Comparison of ENCODE assay signal across 17 cellular contexts in genomic region chr15:71314956-71315537, GRCh38.
DNase-seq lines count a peak whose midpoint lies in the region; ATAC-seq, FAIRE-seq and TF ChIP-seq lines count a peak whose summit lies in the region.
"Had no signal": no experiment of that assay in that cellular context is flagged by ENCODE, and none has a peak within 500 bp of the region (broad histone marks: within the 10 kb centered on the region; RNA-seq: fewer than 3 reads in every experiment).

No MANE protein-coding gene starts in this region.

- FAIRE-seq in HepG2 (lab: Jason Lieb, UNC): no peak
- FAIRE-seq: G401.6, GM12891, K562 had no signal

- ATAC-seq in HepG2: no peak
- no peak for ATAC-seq in IMR-90 (ENCODE audit: low read depth)
- ATAC-seq in right lobe of liver: peak; percentile 78 to 96 (median 92)
- ATAC-seq in HG02938 (IDR thresholded peaks at IDR 0.05; ENCODE audit: unreplicated experiment): no peak
- ATAC-seq: K562 had no signal

- H3K79me2 ChIP-seq in HepG2 (ENCODE audit: insufficient read depth, low read length): no peaks in the 10 kb centered on the region

- intact Hi-C loops in HepG2 (cut with micrococcal nuclease; ENCODE audit: unreplicated experiment) (no loop called here), IMR-90 (cut with micrococcal nuclease) (no loop called here), right lobe of liver (cut with DNase I) (no loop called here)

- CTCF ChIA-PET in HepG2 (lab: Yijun Ruan, JAX; ENCODE audit: low intra/inter-chr PET ratio, low total read pairs) (no interaction called here), IMR-90 (lab: Yijun Ruan, JAX) (no interaction called here)

- H3K18ac ChIP-seq in IMR-90 (ENCODE audit: low read depth, low read length): peak overlapping the region; percentile 94

- no peak overlapping the region for H3K9ac ChIP-seq in liver (ENCODE audit: low read depth in 1 of 2, low read length in 2 of 2)
- no peak overlapping the region for H3K9ac ChIP-seq in HepG2 (ENCODE audit: insufficient read depth, low read depth, low read length)
- H3K9ac ChIP-seq in IMR-90 (ENCODE audit: low read depth, low read length): 0 out of 2 replicates have a peak overlapping the region, but pooled peaks have one; percentile 46

- H3K27me3 ChIP-seq in liver (ENCODE audit: control insufficient read depth in 4 of 4, insufficient read depth in 4 of 4, low read length in 3 of 4): no peaks in the 10 kb centered on the region
- no peaks in the 10 kb centered on the region; a peak in 1 of 5 replicates for H3K27me3 ChIP-seq in HepG2 (ENCODE audit: control insufficient read depth in 1 of 2, insufficient read depth in 2 of 2, low read length in 2 of 2)
- H3K27me3 ChIP-seq in IMR-90 (ENCODE audit: control insufficient read depth, insufficient read depth, low read length): no peaks in the 10 kb centered on the region
- no peaks in the 10 kb centered on the region for H3K27me3 ChIP-seq in right lobe of liver

- H4K5ac ChIP-seq in IMR-90 (ENCODE audit: low read depth, low read length): peak overlapping the region; percentile 84

- dilution Hi-C loops in IMR-90 (cut with HindIII; ENCODE audit: low sequenced_read_pairs, unreplicated experiment): no loop called here

- H4K91ac ChIP-seq in IMR-90 (ENCODE audit: insufficient read depth, low read depth, low read length): peak overlapping the region; percentile 96

- peak overlapping the region; percentile 94 for H2BK20ac ChIP-seq in IMR-90 (ENCODE audit: low read depth, low read length)

- peak overlapping the region; percentile 48 for H2AK9ac ChIP-seq in IMR-90 (replicated peaks; ENCODE audit: low read depth, low read length, poor library complexity)

- peak overlapping the region; percentile 96 for H3K4ac ChIP-seq in IMR-90 (ENCODE audit: low read depth, low read length)

- H3K27ac ChIP-seq in liver (ENCODE audit: low read depth in 1 of 2, low read length in 2 of 2) (peak overlapping the region; percentile 36 to 61), HepG2 (ENCODE audit: extremely low read length, insufficient read depth, low read length) (no peak overlapping the region), IMR-90 (ENCODE audit: insufficient read depth, low read length) (peak overlapping the region; percentile 95), right lobe of liver (peak overlapping the region in 2 of 3 donors; percentile 48 to 54)

- BruUV-seq in HepG2 (replicated peaks; lab: Mats Ljungman, UMichigan) (no TSS peak), IMR-90 (replicated peaks; lab: Mats Ljungman, UMichigan) (no TSS peak)

- peak overlapping the region; percentile 99 for H2BK5ac ChIP-seq in IMR-90 (ENCODE audit: low read depth, low read length, poor library complexity, severe bottlenecking)

- peak overlapping the region; percentile 56; the same call in 1 of the 2 replicates for H3K56ac ChIP-seq in IMR-90 (ENCODE audit: extremely low read depth, insufficient read depth, low read length)

- H3K14ac ChIP-seq in IMR-90 (replicated peaks; ENCODE audit: low read depth, low read length): peak overlapping the region; percentile 90

- 67% methylated on average over 2 of the region's 2 CpGs for WGBS in liver
- WGBS in HepG2 (ENCODE audit: low lambda C conversion rate): 3% methylated on average over 2 of the region's 2 CpGs
- WGBS in IMR-90 (ENCODE audit: extremely low coverage in 2 of 2, insufficient read length in 1 of 2), 2 experiments: no CpG with 5 or more reads among the region's 2 CpGs
- 33% methylated on average over 2 of the region's 2 CpGs for WGBS in right lobe of liver (ENCODE audit: insufficient coverage, low coverage, low lambda C conversion rate, missing lambda C conversion rate)

- DNase-seq in HepG2 (ENCODE audit: low spot score) (no peak), IMR-90 (no peak), right lobe of liver (peak; percentile 31 to 88 (median 75)), Kasumi-1 (lab: John Stamatoyannopoulos, UW) (no peak), DMS79 treated with DMSO at 0.1 percent for 48 hours (lab: John Stamatoyannopoulos, UW) (no peak)
- DNase-seq: ACHN; C1 segment of cervical spinal cord; CD4-positive, alpha-beta T cell; DMS79; EL; GOT3; HCEC 1CT had no signal

- TF ChIP-seq RAD21 in liver (IDR thresholded peaks at IDR 0.05) (peak; percentile 49 to 58), HepG2 (CRISPR knock-in tag; IDR thresholded peaks at IDR 0.05) (no peak), IMR-90 (IDR thresholded peaks at IDR 0.05; ENCODE audit: low read length) (no peak)

- H3K4me2 ChIP-seq in HepG2 (ENCODE audit: low read depth, low read length) (no peak overlapping the region), IMR-90 (ENCODE audit: low read depth, low read length) (0 out of 2 replicates have a peak overlapping the region, but pooled peaks have one; percentile 27)

- H3K9me1 ChIP-seq in IMR-90 (ENCODE audit: insufficient read depth, low read length): peaks cover 22% of the 10 kb centered on the region

- H2AK5ac ChIP-seq in IMR-90 (ENCODE audit: low read depth, low read length): peak overlapping the region; percentile 88

- no peak overlapping the region for H2AFZ ChIP-seq in HepG2 (ENCODE audit: low read length)
- H2AFZ ChIP-seq in IMR-90 (replicated peaks; ENCODE audit: low read length, poor library complexity): no peak overlapping the region

- H3K4me3 ChIP-seq in liver (ENCODE audit: low read depth in 1 of 3, low read length in 3 of 3) (no peak overlapping the region), HepG2 (replicated peaks in 1 of 3; ENCODE audit: insufficient read depth in 1 of 3, low read depth in 2 of 3, low read length in 3 of 3) (no peak overlapping the region), IMR-90 (ENCODE audit: insufficient read depth, low read depth, low read length) (no peak overlapping the region), right lobe of liver (no peak overlapping the region)
- H3K4me3 ChIP-seq: K562 had no signal

- TF ChIP-seq CTCF in liver (IDR thresholded peaks at IDR 0.05; ENCODE audit: low read depth, low read length, missing input control) (no peak), HepG2 (CRISPR knock-in tag; IDR thresholded peaks at IDR 0.05) (no peak), IMR-90 (conservative IDR thresholded peaks at IDR 0.05; ENCODE audit: low read depth, low read length) (no peak), right lobe of liver (IDR thresholded peaks at IDR 0.05) (no peak)

- TF ChIP-seq EP300 in HepG2 (IDR thresholded peaks at IDR 0.05; ENCODE audit: low read depth in 2 of 2, low read length in 2 of 2) (no peak), HepG2 (CRISPR knock-in tag; IDR thresholded peaks at IDR 0.05; ENCODE audit: borderline replicate concordance) (no peak)

- peak overlapping the region; percentile 73; the same call in 1 of the 2 replicates for H3K23ac ChIP-seq in IMR-90 (ENCODE audit: low read depth, low read length)

- peak overlapping the region; percentile 51; the same call in 2 of the 3 replicates for H2BK15ac ChIP-seq in IMR-90 (ENCODE audit: low read depth, low read length)

- H3K9me3 ChIP-seq in liver (ENCODE audit: control insufficient read depth in 4 of 4, low read length in 3 of 4): no peaks in the 10 kb centered on the region
- no peaks in the 10 kb centered on the region for H3K9me3 ChIP-seq in HepG2 (ENCODE audit: low read length)
- H3K9me3 ChIP-seq in IMR-90 (ENCODE audit: control insufficient read depth, insufficient read depth, low read length): no peaks in the 10 kb centered on the region; the same call in 1 of the 2 replicates
- H3K9me3 ChIP-seq in right lobe of liver: no peaks in the 10 kb centered on the region

- peak overlapping the region; percentile 87 to 88 for H4K8ac ChIP-seq in IMR-90 (ENCODE audit: low read depth in 2 of 2, low read length in 2 of 2)

- H3K79me1 ChIP-seq in IMR-90 (ENCODE audit: low read depth in 1 of 2, low read length in 2 of 2): peaks cover 12 to 65% of the 10 kb centered on the region in 2 experiments; a peak in 3 of 4 replicates

- peak overlapping the region; percentile 93 for H2BK120ac ChIP-seq in IMR-90 (ENCODE audit: low read depth, low read length)

- H3K4me1 ChIP-seq in liver (ENCODE audit: control insufficient read depth in 4 of 4, insufficient read depth in 4 of 4, low read length in 3 of 4): peaks cover 1 to 15% (median 9%) of the 10 kb centered on the region in 4 donors
- H3K4me1 ChIP-seq in HepG2 (ENCODE audit: insufficient read depth, low read length): no peaks in the 10 kb centered on the region
- H3K4me1 ChIP-seq in IMR-90 (ENCODE audit: control insufficient read depth, insufficient read depth, low read length): peaks cover 29% of the 10 kb centered on the region
- H3K4me1 ChIP-seq in right lobe of liver: peaks cover 0 to 18% (median 8%) of the 10 kb centered on the region in 4 donors

- TF ChIP-seq POLR2A in HepG2 (IDR thresholded peaks at IDR 0.05; ENCODE audit: insufficient read depth in 1 of 2, low read depth in 2 of 2, low read length in 2 of 2): no peak
- TF ChIP-seq POLR2A in IMR-90 (IDR thresholded peaks at IDR 0.05; ENCODE audit: low read depth, low read length): no peak
- no peak for TF ChIP-seq POLR2A in right lobe of liver (IDR thresholded peaks at IDR 0.05)

- H4K20me1 ChIP-seq in HepG2 (ENCODE audit: insufficient read depth, low read length): no peaks in the 10 kb centered on the region
- no peaks in the 10 kb centered on the region for H4K20me1 ChIP-seq in IMR-90 (ENCODE audit: insufficient read depth, low read length)

- H3K36me3 ChIP-seq in liver (ENCODE audit: control insufficient read depth in 4 of 4, insufficient read depth in 3 of 4, low read depth in 1 of 4, low read length in 3 of 4) (no peaks in the 10 kb centered on the region), HepG2 (replicated peaks in 1 of 2; ENCODE audit: control insufficient read depth in 1 of 2, insufficient read depth in 2 of 2, low read length in 2 of 2) (no peaks in the 10 kb centered on the region), IMR-90 (ENCODE audit: control insufficient read depth, insufficient read depth, low read length) (no peaks in the 10 kb centered on the region; the same call in none of the 2 replicates), right lobe of liver (no peaks in the 10 kb centered on the region)

- in situ Hi-C loops in HepG2 (cut with HindIII; ENCODE audit: extremely low pct_ligation_motif_present, low pct_unique_long_range_greater_than_20kb): no loop called here
- in situ Hi-C loops in IMR-90 (cut with MboI; ENCODE audit: low sequenced_read_pairs): no loop called here

- POLR2A ChIA-PET in HepG2 (lab: Yijun Ruan, JAX): no interaction called here
- POLR2A ChIA-PET in IMR-90 (lab: Charles Lee; ENCODE audit: unreplicated experiment): no interaction called here

TF ChIP-seq in HepG2, 621 proteins besides CTCF, POLR2A, EP300 and RAD21 (continues in another document):
- TF ChIP-seq SMAD9 (CRISPR knock-in tag; IDR thresholded peaks at IDR 0.05): no peak
- no peak for TF ChIP-seq ZNF326 (CRISPR knock-in tag; IDR thresholded peaks at IDR 0.05; ENCODE audit: borderline replicate concordance)

TF ChIP-seq in IMR-90, 13 proteins besides CTCF, POLR2A, EP300 and RAD21:
- TF ChIP-seq MAZ (IDR thresholded peaks at IDR 0.05; ENCODE audit: borderline replicate concordance, low read depth, low read length) (no peak), CEBPB (IDR thresholded peaks at IDR 0.05; ENCODE audit: low read depth, low read length) (no peak)
TF ChIP-seq in IMR-90: peak in this region for 0.

Comparison
In these comparisons a context has a peak if more than half of its experiments do, and no peak if none do; other contexts are left out.
1. ATAC-seq: peak in right lobe of liver (4 of 4); none in HepG2 (single experiment), IMR-90 (single experiment) and HG02938 (single experiment).
2. DNase-seq: peak in right lobe of liver (3 of 3); none in HepG2 (single experiment), IMR-90 (single experiment), Kasumi-1 (0 of 2) and DMS79 treated with DMSO at 0.1 percent for 48 hours (single experiment).